11 cellular contexts compared by ENCODE assay signal in the genomic region with DNA sequence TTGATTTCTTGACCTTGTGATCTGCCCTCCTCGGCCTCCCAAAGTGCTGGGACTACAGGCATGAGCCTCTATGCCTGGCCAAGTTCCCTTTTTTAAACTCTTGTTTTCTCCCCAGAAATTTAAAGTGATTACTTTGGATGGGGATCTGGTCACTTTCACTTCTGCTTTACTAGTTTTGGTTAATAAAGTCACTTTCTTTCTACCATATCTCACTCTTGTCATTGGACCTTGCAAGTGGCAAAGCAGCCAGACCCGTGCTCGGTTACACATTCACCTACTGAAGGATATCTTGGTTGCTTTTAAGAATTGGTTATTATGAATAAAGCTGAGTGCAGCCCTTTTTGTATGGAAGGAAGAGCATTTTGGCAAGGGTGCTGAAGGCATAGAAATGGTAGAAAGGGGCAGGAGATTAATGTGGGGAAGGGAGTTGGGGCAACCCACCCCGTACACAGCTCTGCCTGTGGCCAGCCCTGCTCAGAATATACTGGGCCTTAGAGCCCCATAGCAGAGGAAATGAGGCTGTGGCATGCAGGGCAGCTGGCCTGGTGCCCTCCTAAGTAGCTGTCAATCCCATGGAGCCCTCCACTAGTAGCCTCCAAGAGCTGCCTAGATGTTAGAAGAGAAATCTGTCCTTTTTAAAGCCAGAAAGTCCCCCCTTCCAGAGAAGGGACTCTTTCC. TPM values are rescaled to one million over a fixed set of nuclear protein-coding genes. Genes with fewer than 3 reads are reported as not detected.
DNase-seq lines count a peak whose midpoint lies in the region; ATAC-seq and TF ChIP-seq lines count a peak whose summit lies in the region.
"Had no signal": no experiment of that assay in that cellular context is flagged by ENCODE, and none has a peak within 500 bp of the region (broad histone marks: within the 10 kb centered on the region; RNA-seq: fewer than 3 reads in every experiment).

No MANE protein-coding gene starts in this region.

- intact Hi-C loops in activated CD4-positive, alpha-beta memory T cell treated with anti-CD3 and anti-CD28 coated beads for 36 hours (cut with micrococcal nuclease), result no loop called here
- intact Hi-C loops in tibial artery (cut with DNase I; ENCODE audit: low total_unique reads), result no loop called here

- H3K27ac ChIP-seq in tibial artery, result no peak overlapping the region
- H3K27ac ChIP-seq: A549 had no signal

- DNase-seq in activated CD4-positive, alpha-beta memory T cell treated with anti-CD3 and anti-CD28 coated beads for 36 hours, result no peak
- no peak for DNase-seq in activated CD4-positive, alpha-beta memory T cell treated with anti-CD3 and anti-CD28 coated beads, Interleukin-2, amount 10 ng/mL, durations not matched to agents 7 days and 5 days
- no peak for DNase-seq in natural killer cell treated with Interleukin-12 subunit alpha and Interleukin-12 subunit beta and Interleukin-15 and Interleukin-18, amount 100 ng/mL, for 72 hours (ENCODE audit: low spot score)
- DNase-seq in GM03348 (ENCODE audit: low spot score) (no peak), ecto neural progenitor cell (ENCODE audit: low spot score) (no peak), tibial artery (no peak)
- DNase-seq: NCI-H1417 had no signal

- ATAC-seq in HG02610 (IDR thresholded peaks at IDR 0.05; ENCODE audit: unreplicated experiment), result peak; percentile 79
- peak; percentile 74 for ATAC-seq in HG03575 (IDR thresholded peaks at IDR 0.05; ENCODE audit: extremely low read depth, insufficient number of reproducible peaks, low FRiP score, unreplicated experiment)
- ATAC-seq in natural killer cell treated with Interleukin-12 subunit alpha and Interleukin-12 subunit beta and Interleukin-15 and Interleukin-18, amount 100 ng/mL, for 72 hours, result no peak
- ATAC-seq: A549 had no signal

- H3K4me3 ChIP-seq in tibial artery, result no peak overlapping the region
- H3K4me3 ChIP-seq: A549 had no signal

- no peaks in the 10 kb centered on the region for H3K27me3 Mint-ChIP-seq in activated CD4-positive, alpha-beta memory T cell treated with anti-CD3 and anti-CD28 coated beads for 36 hours
- H3K27me3 Mint-ChIP-seq in activated CD4-positive, alpha-beta memory T cell treated with anti-CD3 and anti-CD28 coated beads, Interleukin-2, amount 10 ng/mL, durations not matched to agents 7 days and 5 days, result no peaks in the 10 kb centered on the region
- no peaks in the 10 kb centered on the region for H3K27me3 Mint-ChIP-seq in natural killer cell treated with Interleukin-12 subunit alpha and Interleukin-12 subunit beta and Interleukin-15 and Interleukin-18, amount 100 ng/mL, for 72 hours

- H3K9me3 ChIP-seq in tibial artery, result no peaks in the 10 kb centered on the region
- H3K9me3 ChIP-seq: A549 had no signal

- no peak for TF ChIP-seq CTCF in tibial artery (IDR thresholded peaks at IDR 0.05)

- peaks cover 0 to 2% of the 10 kb centered on the region in 2 donors for H3K27me3 ChIP-seq in tibial artery

- no peaks in the 10 kb centered on the region for H3K9me3 Mint-ChIP-seq in activated CD4-positive, alpha-beta memory T cell treated with anti-CD3 and anti-CD28 coated beads for 36 hours
- H3K9me3 Mint-ChIP-seq in activated CD4-positive, alpha-beta memory T cell treated with anti-CD3 and anti-CD28 coated beads, Interleukin-2, amount 10 ng/mL, durations not matched to agents 7 days and 5 days, result peaks cover 5% of the 10 kb centered on the region
- peaks cover 2% of the 10 kb centered on the region for H3K9me3 Mint-ChIP-seq in natural killer cell treated with Interleukin-12 subunit alpha and Interleukin-12 subunit beta and Interleukin-15 and Interleukin-18, amount 100 ng/mL, for 72 hours

- no peaks in the 10 kb centered on the region for H3K4me1 ChIP-seq in tibial artery
- H3K4me1 ChIP-seq: A549 had no signal

- no peak overlapping the region for H3K4me3 Mint-ChIP-seq in activated CD4-positive, alpha-beta memory T cell treated with anti-CD3 and anti-CD28 coated beads for 36 hours
- no peak overlapping the region for H3K4me3 Mint-ChIP-seq in activated CD4-positive, alpha-beta memory T cell treated with anti-CD3 and anti-CD28 coated beads, Interleukin-2, amount 10 ng/mL, durations not matched to agents 7 days and 5 days
- H3K4me3 Mint-ChIP-seq in natural killer cell treated with Interleukin-12 subunit alpha and Interleukin-12 subunit beta and Interleukin-15 and Interleukin-18, amount 100 ng/mL, for 72 hours, result peak overlapping the region; percentile 37

- peaks cover 53% of the 10 kb centered on the region for H3K36me3 Mint-ChIP-seq in activated CD4-positive, alpha-beta memory T cell treated with anti-CD3 and anti-CD28 coated beads for 36 hours
- H3K36me3 Mint-ChIP-seq in activated CD4-positive, alpha-beta memory T cell treated with anti-CD3 and anti-CD28 coated beads, Interleukin-2, amount 10 ng/mL, durations not matched to agents 7 days and 5 days (ENCODE audit: low read depth), result peaks cover 19% of the 10 kb centered on the region
- peaks cover 14% of the 10 kb centered on the region for H3K36me3 Mint-ChIP-seq in natural killer cell treated with Interleukin-12 subunit alpha and Interleukin-12 subunit beta and Interleukin-15 and Interleukin-18, amount 100 ng/mL, for 72 hours

- CTCF ChIA-PET in activated CD4-positive, alpha-beta memory T cell treated with anti-CD3 and anti-CD28 coated beads for 36 hours (lab: Charles Lee), result interaction anchor here (0.9 kb wide), 1 partner anchor 141 kb away, joined by 3 read pairs; no protein-coding TSS in a partner anchor
- CTCF ChIA-PET in activated CD4-positive, alpha-beta memory T cell treated with anti-CD3 and anti-CD28 coated beads, Interleukin-2, amount 10 ng/mL, durations not matched to agents 7 days and 5 days (lab: Charles Lee), result interaction anchor here (0.6 to 2.3 kb wide), 5 partner anchors 25 to 70 kb away, joined by 3 to 7 read pairs (median 5); no protein-coding TSS in a partner anchor

- H3K4me1 Mint-ChIP-seq in activated CD4-positive, alpha-beta memory T cell treated with anti-CD3 and anti-CD28 coated beads for 36 hours (ENCODE audit: low read depth), result peaks cover 66% of the 10 kb centered on the region
- H3K4me1 Mint-ChIP-seq in activated CD4-positive, alpha-beta memory T cell treated with anti-CD3 and anti-CD28 coated beads, Interleukin-2, amount 10 ng/mL, durations not matched to agents 7 days and 5 days, result peaks cover 74% of the 10 kb centered on the region
- H3K4me1 Mint-ChIP-seq in natural killer cell treated with Interleukin-12 subunit alpha and Interleukin-12 subunit beta and Interleukin-15 and Interleukin-18, amount 100 ng/mL, for 72 hours (ENCODE audit: low read depth in 2 of 2), result peaks cover 60 to 77% of the 10 kb centered on the region in 2 donors

- H3K36me3 ChIP-seq in tibial artery, result no peaks in the 10 kb centered on the region

- peak overlapping the region; percentile 40 for H3K27ac Mint-ChIP-seq in activated CD4-positive, alpha-beta memory T cell treated with anti-CD3 and anti-CD28 coated beads for 36 hours
- H3K27ac Mint-ChIP-seq in activated CD4-positive, alpha-beta memory T cell treated with anti-CD3 and anti-CD28 coated beads, Interleukin-2, amount 10 ng/mL, durations not matched to agents 7 days and 5 days, result no peak overlapping the region
- peak overlapping the region; percentile 65 to 80 for H3K27ac Mint-ChIP-seq in natural killer cell treated with Interleukin-12 subunit alpha and Interleukin-12 subunit beta and Interleukin-15 and Interleukin-18, amount 100 ng/mL, for 72 hours

- POLR2A ChIA-PET in activated CD4-positive, alpha-beta memory T cell treated with anti-CD3 and anti-CD28 coated beads for 36 hours (lab: Charles Lee), result interaction anchor here (0.9 to 9.0 kb wide), 6 partner anchors 9 to 31 kb away, joined by 3 to 63 read pairs (median 6); no protein-coding TSS in a partner anchor
- POLR2A ChIA-PET in activated CD4-positive, alpha-beta memory T cell treated with anti-CD3 and anti-CD28 coated beads, Interleukin-2, amount 10 ng/mL, durations not matched to agents 7 days and 5 days (lab: Charles Lee), result interaction anchor here (0.7 to 28.6 kb wide), 5 partner anchors 9 to 36 kb away, joined by 3 to 1051 read pairs (median 3); no protein-coding TSS in a partner anchor

RNA-seq across cellular contexts. Expression of gene CD2, which starts 40.7 kb away (rescaled TPM):
- total RNA-seq in activated CD4-positive, alpha-beta memory T cell treated with anti-CD3 and anti-CD28 coated beads for 36 hours, result 100 to 1,000 TPM; 335 to 355 TPM
- 100 to 1,000 TPM; 329 to 340 TPM for total RNA-seq in activated CD4-positive, alpha-beta memory T cell treated with anti-CD3 and anti-CD28 coated beads, Interleukin-2, amount 10 ng/mL, durations not matched to agents 7 days and 5 days
- total RNA-seq in natural killer cell treated with Interleukin-12 subunit alpha and Interleukin-12 subunit beta and Interleukin-15 and Interleukin-18, amount 100 ng/mL, for 72 hours, result 100 to 1,000 TPM in 1 of 2 donors, 10 to 100 TPM in 1; 71.4 to 140 TPM
- total RNA-seq: fibroblast of villous mesenchyme had no signal

Comparison
In these comparisons a context has a peak if more than half of its experiments do, and no peak if none do; other contexts are left out.
1. ATAC-seq: peak in HG02610 (single experiment) and HG03575 (single experiment); none in natural killer cell treated with Interleukin-12 subunit alpha and Interleukin-12 subunit beta and Interleukin-15 and Interleukin-18, amount 100 ng/mL, for 72 hours (0 of 2).